ENCODE assay signal across 20 cellular contexts in genomic region chr10:49741108-49741995, GRCh38. TPM values are rescaled to one million over a fixed set of nuclear protein-coding genes. Genes with fewer than 3 reads are reported as not detected.
DNase-seq lines count a peak whose midpoint lies in the region; ATAC-seq and TF ChIP-seq lines count a peak whose summit lies in the region.
"Had no signal": no experiment of that assay in that cellular context is flagged by ENCODE, and none has a peak within 500 bp of the region (broad histone marks: within the 10 kb centered on the region; RNA-seq: fewer than 3 reads in every experiment).

No MANE protein-coding gene starts in this region.

- CTCF ChIA-PET in CD4-positive, alpha-beta memory T cell (lab: Charles Lee; ENCODE audit: partially characterized antibody) = no interaction called here

- ATAC-seq in GM19463 (IDR thresholded peaks at IDR 0.05; ENCODE audit: unreplicated experiment) = no peak
- ATAC-seq: activated naive CD8-positive, alpha-beta T cell treated with anti-CD3 and anti-CD28 coated beads, Interleukin-2, amount 50 U/mL, for 24 hours; gastrocnemius medialis had no signal

- intact Hi-C loops in CD4-positive, alpha-beta memory T cell (cut with micrococcal nuclease) = no loop called here

- H3K36me3 ChIP-seq in neural progenitor cell = no peaks in the 10 kb centered on the region
- no peaks in the 10 kb centered on the region for H3K36me3 ChIP-seq in CD4-positive, alpha-beta memory T cell (ENCODE audit: insufficient read depth, low read length)
- H3K36me3 ChIP-seq: gastrocnemius medialis, prostate gland had no signal

- no peaks in the 10 kb centered on the region for H3K27me3 ChIP-seq in neural progenitor cell
- no peaks in the 10 kb centered on the region for H3K27me3 ChIP-seq in CD4-positive, alpha-beta memory T cell (ENCODE audit: insufficient read depth, low read length)
- H3K27me3 ChIP-seq: gastrocnemius medialis had no signal

- H3K9me3 ChIP-seq in neural progenitor cell (ENCODE audit: low read depth) = no peaks in the 10 kb centered on the region
- no peaks in the 10 kb centered on the region for H3K9me3 ChIP-seq in CD4-positive, alpha-beta memory T cell (ENCODE audit: control insufficient read depth in 1 of 2, low read length in 2 of 2)
- H3K9me3 ChIP-seq: gastrocnemius medialis, prostate gland had no signal

- no peak overlapping the region for H3K27ac ChIP-seq in neural progenitor cell
- H3K27ac ChIP-seq in CD4-positive, alpha-beta memory T cell (ENCODE audit: low read depth, low read length) = no peak overlapping the region
- H3K27ac ChIP-seq: C4-2B, gastrocnemius medialis, prostate gland had no signal

- H3K4me3 ChIP-seq in neural progenitor cell = no peak overlapping the region
- no peak overlapping the region for H3K4me3 ChIP-seq in CD4-positive, alpha-beta memory T cell (ENCODE audit: low read length in 2 of 2)
- H3K4me3 ChIP-seq: gastrocnemius medialis, prostate gland had no signal

- H3K4me1 ChIP-seq in neural progenitor cell = no peaks in the 10 kb centered on the region
- H3K4me1 ChIP-seq in CD4-positive, alpha-beta memory T cell (ENCODE audit: insufficient read depth, low read length) = no peaks in the 10 kb centered on the region
- H3K4me1 ChIP-seq: gastrocnemius medialis, prostate gland had no signal

- H3K4me1 Mint-ChIP-seq in neural progenitor cell = no peaks in the 10 kb centered on the region
- H3K4me1 Mint-ChIP-seq in CD4-positive, alpha-beta memory T cell = peaks cover 0 to 1% (median 0%) of the 10 kb centered on the region in 4 donors
- H3K4me1 Mint-ChIP-seq: activated naive CD8-positive, alpha-beta T cell treated with anti-CD3 and anti-CD28 coated beads, Interleukin-2, amount 50 U/mL, for 24 hours; central memory CD8-positive, alpha-beta T cell; naive B cell had no signal

- no peak overlapping the region for H3K9ac ChIP-seq in neural progenitor cell

- H3K27ac Mint-ChIP-seq in neural progenitor cell = no peak overlapping the region
- no peak overlapping the region for H3K27ac Mint-ChIP-seq in CD4-positive, alpha-beta memory T cell
- H3K27ac Mint-ChIP-seq: activated naive CD8-positive, alpha-beta T cell treated with anti-CD3 and anti-CD28 coated beads, Interleukin-2, amount 50 U/mL, for 24 hours; activated T-helper 1 cell treated with anti-CD3 and anti-CD28 coated beads, Interleukin-12 subunit alpha, Interleukin-12 subunit beta, Interleukin-2, Interleukin-4 antibody, amounts not matched to agents 30 ng/mL and 10 ng/mL and 1 ng/mL, durations not matched to agents 14 hours and 24 hours and 36 hours; stimulated activated naive CD8-positive, alpha-beta T cell treated with anti-CD3 and anti-CD28 coated beads, Interleukin-15, Interleukin-2, amounts not matched to agents 100 ng/mL and 50 ng/mL, for 24 hours had no signal

- no peaks in the 10 kb centered on the region for H3F3A ChIP-seq in neural progenitor cell (ENCODE audit: low read depth)

- no peaks in the 10 kb centered on the region for H3K36me3 Mint-ChIP-seq in neural progenitor cell
- no peaks in the 10 kb centered on the region for H3K36me3 Mint-ChIP-seq in CD4-positive, alpha-beta memory T cell
- H3K36me3 Mint-ChIP-seq: naive B cell had no signal

- H3K9me3 Mint-ChIP-seq in neural progenitor cell = no peaks in the 10 kb centered on the region
- peaks cover 0 to 1% (median 0%) of the 10 kb centered on the region in 8 donors for H3K9me3 Mint-ChIP-seq in CD4-positive, alpha-beta memory T cell
- H3K9me3 Mint-ChIP-seq: activated T-helper 1 cell treated with anti-CD3 and anti-CD28 coated beads, Interleukin-12 subunit alpha, Interleukin-12 subunit beta, Interleukin-2, Interleukin-4 antibody, amounts not matched to agents 30 ng/mL and 10 ng/mL and 1 ng/mL, durations not matched to agents 14 hours and 24 hours and 36 hours; central memory CD8-positive, alpha-beta T cell had no signal

- DNase-seq in NCI-H82 (lab: John Stamatoyannopoulos, UW) = peak; percentile 6
- no peak for DNase-seq in NCI-H82 treated with DMSO at 0.1 percent for 48 hours (lab: John Stamatoyannopoulos, UW; ENCODE audit: unreplicated experiment)
- peak; percentile 18 for DNase-seq in HT-29 (ENCODE audit: low spot score)
- DNase-seq in cerebellar cortex (ENCODE audit: low spot score) = peak; percentile 28
- DNase-seq in neural progenitor cell (ENCODE audit: low spot score) = no peak
- DNase-seq in CD4-positive, alpha-beta memory T cell = no peak
- DNase-seq in NCI-H774 (lab: John Stamatoyannopoulos, UW) = no peak
- DNase-seq: activated CD4-positive, alpha-beta T cell treated with anti-CD3 and anti-CD28 coated beads, Interleukin-2, amount 50 U/mL, for 48 hours; activated naive CD8-positive, alpha-beta T cell treated with anti-CD3 and anti-CD28 coated beads, Interleukin-2, amount 50 U/mL, for 24 hours; gastrocnemius medialis; GOT3; naive B cell; NCI-H2081 treated with DMSO at 0.1 percent for 48 hours; NCI-H524 had no signal

- TF ChIP-seq CTCF in neural progenitor cell (IDR thresholded peaks at IDR 0.05) = no peak

- H3K4me2 ChIP-seq in neural progenitor cell = no peak overlapping the region

- H3K27me3 Mint-ChIP-seq in neural progenitor cell (ENCODE audit: insufficient read depth, low read depth) = peaks cover 5% of the 10 kb centered on the region
- peaks cover 0 to 2% of the 10 kb centered on the region in 2 donors for H3K27me3 Mint-ChIP-seq in CD4-positive, alpha-beta memory T cell
- H3K27me3 Mint-ChIP-seq: activated naive CD8-positive, alpha-beta T cell treated with anti-CD3 and anti-CD28 coated beads, Interleukin-2, amount 50 U/mL, for 24 hours; central memory CD8-positive, alpha-beta T cell; naive B cell; stimulated activated naive CD8-positive, alpha-beta T cell treated with anti-CD3 and anti-CD28 coated beads, Interleukin-15, Interleukin-2, amounts not matched to agents 100 ng/mL and 50 ng/mL, for 24 hours had no signal

- POLR2A ChIA-PET in CD4-positive, alpha-beta memory T cell (lab: Charles Lee; ENCODE audit: partially characterized antibody) = no interaction called here

- H2AFZ ChIP-seq in neural progenitor cell (replicated peaks) = no peak overlapping the region

- no peaks in the 10 kb centered on the region for H4K20me1 ChIP-seq in neural progenitor cell (ENCODE audit: low read depth)

- H3K4me3 Mint-ChIP-seq in neural progenitor cell = peak overlapping the region; percentile 2
- peak overlapping the region in 1 of 8 donors; percentile 32 for H3K4me3 Mint-ChIP-seq in CD4-positive, alpha-beta memory T cell
- H3K4me3 Mint-ChIP-seq: activated naive CD8-positive, alpha-beta T cell treated with anti-CD3 and anti-CD28 coated beads, Interleukin-2, amount 50 U/mL, for 24 hours; activated T-helper 1 cell treated with anti-CD3 and anti-CD28 coated beads, Interleukin-12 subunit alpha, Interleukin-12 subunit beta, Interleukin-2, Interleukin-4 antibody, amounts not matched to agents 30 ng/mL and 10 ng/mL and 1 ng/mL, durations not matched to agents 14 hours and 24 hours and 36 hours; central memory CD8-positive, alpha-beta T cell; naive B cell; stimulated activated naive CD8-positive, alpha-beta T cell treated with anti-CD3 and anti-CD28 coated beads, Interleukin-15, Interleukin-2, amounts not matched to agents 100 ng/mL and 50 ng/mL, for 24 hours had no signal

- no peaks in the 10 kb centered on the region for H3K79me2 ChIP-seq in neural progenitor cell (ENCODE audit: low read depth)

RNA-seq across cellular contexts. Expression of gene OGDHL, which starts 20.8 kb away (rescaled TPM):
- 0.08 and 0.18 TPM in 2 replicates for total RNA-seq in HT-29 (2014; rRNA removed; shearing (Covaris generic))
- total RNA-seq in neural progenitor cell (ENCODE audit: low replicate concordance) = 0.34 and 0.56 TPM in 2 replicates
- total RNA-seq in CD4-positive, alpha-beta memory T cell = not detected
- not detected for polyA plus RNA-seq in CD4-positive, alpha-beta memory T cell

Comparison
In these comparisons a context has a peak if more than half of its experiments do, and no peak if none do; other contexts are left out.
1. DNase-seq: peak in NCI-H82 (single experiment), HT-29 (single experiment) and cerebellar cortex (single experiment); none in NCI-H82 treated with DMSO at 0.1 percent for 48 hours (single experiment), neural progenitor cell (single experiment), CD4-positive, alpha-beta memory T cell (0 of 5) and NCI-H774 (single experiment).